In the genomic region with DNA sequence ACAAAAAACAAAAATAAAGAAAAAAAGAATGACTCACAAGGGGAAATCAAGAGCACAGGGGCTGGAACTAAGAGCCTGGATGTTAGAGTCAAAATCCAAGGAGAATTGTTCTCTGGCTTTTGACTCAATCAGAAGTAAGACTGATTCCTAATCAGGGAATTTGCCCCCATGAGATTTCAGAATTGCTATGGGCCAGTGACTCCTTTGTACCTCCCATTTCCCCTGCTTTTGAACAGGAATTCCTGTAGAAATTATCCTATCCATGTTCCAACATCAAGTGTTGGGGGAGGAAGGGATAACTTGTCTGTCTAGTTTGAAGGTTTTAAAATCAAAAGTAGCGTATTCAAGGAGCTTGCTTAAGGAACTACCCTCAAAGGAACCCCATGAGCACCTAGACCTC, we compare ENCODE assay signal across 32 cellular contexts.
"Had no signal": no experiment of that assay in that cellular context is flagged by ENCODE, and none has a peak within 500 bp of the region (broad histone marks: within the 10 kb centered on the region; RNA-seq: fewer than 3 reads in every experiment).

No MANE protein-coding gene starts in this region.

- H3K36me3 ChIP-seq: ascending aorta, esophagus squamous epithelium, gastroesophageal sphincter, heart right ventricle had no signal

- H3K27ac ChIP-seq: ascending aorta, coronary artery, dorsolateral prefrontal cortex, esophagus squamous epithelium, gastroesophageal sphincter, heart right ventricle had no signal

- H3K27me3 Mint-ChIP-seq: activated CD4-positive, alpha-beta T cell treated with anti-CD3 and anti-CD28 coated beads for 36 hours; activated CD4-positive, alpha-beta T cell treated with anti-CD3 and anti-CD28 coated beads, Interleukin-2, amount 10 ng/mL, durations not matched to agents 7 days and 5 days; activated CD8-positive, alpha-beta memory T cell treated with anti-CD3 and anti-CD28 coated beads, Interleukin-2, amount 10 ng/mL, durations not matched to agents 7 days and 5 days; activated naive CD4-positive, alpha-beta T cell treated with anti-CD3 and anti-CD28 coated beads, Interleukin-2, amount 10 ng/mL, durations not matched to agents 7 days and 5 days; activated naive CD8-positive, alpha-beta T cell treated with anti-CD3 and anti-CD28 coated beads, Interleukin-2, amount 10 ng/mL, durations not matched to agents 7 days and 5 days; brain; central memory CD8-positive, alpha-beta T cell; dendritic cell treated with granulocyte-macrophage colony-stimulating factor and Interleukin-4, amounts not matched to agents 40 ng/mL and 50 ng/mL, for 4 days; T-helper 17 cell had no signal

- H3K4me1 Mint-ChIP-seq: brain; central memory CD8-positive, alpha-beta T cell had no signal

- H3K36me3 Mint-ChIP-seq: brain had no signal

- H3K4me1 ChIP-seq: ascending aorta, esophagus squamous epithelium, gastroesophageal sphincter, heart right ventricle had no signal

- H3K27me3 ChIP-seq: ascending aorta, esophagus squamous epithelium, gastroesophageal sphincter had no signal

- H3K27ac Mint-ChIP-seq: activated CD4-positive, alpha-beta T cell treated with anti-CD3 and anti-CD28 coated beads for 36 hours; activated CD4-positive, alpha-beta T cell treated with anti-CD3 and anti-CD28 coated beads, Interleukin-2, amount 10 ng/mL, durations not matched to agents 7 days and 5 days; activated CD8-positive, alpha-beta memory T cell treated with anti-CD3 and anti-CD28 coated beads, Interleukin-2, amount 10 ng/mL, durations not matched to agents 7 days and 5 days; activated CD8-positive, alpha-beta T cell treated with anti-CD3 and anti-CD28 coated beads, Interleukin-2, amount 10 ng/mL, durations not matched to agents 7 days and 5 days; activated naive CD4-positive, alpha-beta T cell treated with anti-CD3 and anti-CD28 coated beads, Interleukin-2, amount 10 ng/mL, durations not matched to agents 7 days and 5 days; activated naive CD4-positive, alpha-beta T cell treated with anti-CD3 and anti-CD28 coated beads, Interleukin-2, amount 50 U/mL, for 72 hours; activated naive CD8-positive, alpha-beta T cell treated with anti-CD3 and anti-CD28 coated beads, Interleukin-2, amount 10 ng/mL, durations not matched to agents 7 days and 5 days; activated T-helper 1 cell treated with anti-CD3 and anti-CD28 coated beads, Interleukin-12 subunit alpha, Interleukin-12 subunit beta, Interleukin-2, Interleukin-4 antibody, amounts not matched to agents 30 ng/mL and 10 ng/mL and 1 ng/mL, durations not matched to agents 14 hours and 24 hours and 36 hours; activated T-helper 2 cell treated with anti-CD3 and anti-CD28 coated beads, Interferon-gamma antibody, Interleukin-2, Interleukin-4, amounts not matched to agents 10 μg/mL and 5 μg/mL and 100 μg/mL, durations not matched to agents 14 hours and 24 hours and 36 hours; brain; T-helper 17 cell; T-helper 2 cell treated with Interferon-gamma antibody and Interleukin-4, amounts not matched to agents 5 μg/mL and 100 μg/mL, for 36 hours had no signal

- DNase-seq: activated CD4-positive, alpha-beta T cell treated with anti-CD3 and anti-CD28 coated beads for 36 hours; activated CD4-positive, alpha-beta T cell treated with anti-CD3 and anti-CD28 coated beads, Interleukin-2, amount 10 ng/mL, durations not matched to agents 7 days and 5 days; activated CD4-positive, alpha-beta T cell treated with anti-CD3 and anti-CD28 coated beads, Interleukin-2, amount 50 U/mL, for 4 hours; activated CD4-positive, CD25-positive, alpha-beta regulatory T cell; activated CD4-positive, CD25-positive, alpha-beta regulatory T cell treated with anti-CD3 and anti-CD28 coated beads, Interleukin-2, amount 50 U/mL, for 72 hours; activated CD8-positive, alpha-beta memory T cell treated with anti-CD3 and anti-CD28 coated beads, Interleukin-2, amount 10 ng/mL, durations not matched to agents 7 days and 5 days; activated CD8-positive, alpha-beta memory T cell treated with anti-CD3 and anti-CD28 coated beads, Interleukin-2, amount 50 U/mL, for 4 hours; activated CD8-positive, alpha-beta T cell treated with anti-CD3 and anti-CD28 coated beads, Interleukin-2, amount 10 ng/mL, durations not matched to agents 7 days and 5 days; activated gamma-delta T cell; activated naive CD4-positive, alpha-beta T cell; activated naive CD4-positive, alpha-beta T cell treated with anti-CD3 and anti-CD28 coated beads, Interleukin-2, amount 10 ng/mL, durations not matched to agents 7 days and 5 days; activated naive CD8-positive, alpha-beta T cell treated with anti-CD3 and anti-CD28 coated beads, Interleukin-2, amount 10 ng/mL, durations not matched to agents 7 days and 5 days; activated T-cell treated with anti-CD3 and anti-CD28 coated beads, Interleukin-2, amount 50 U/mL, for 1 hour; activated T-cell treated with anti-CD3 and anti-CD28 coated beads, Interleukin-2, amount 50 U/mL, for 48 hours; dorsolateral prefrontal cortex; effector memory CD4-positive, alpha-beta T cell; esophagus squamous epithelium; foreskin melanocyte; heart right ventricle; T-helper 1 cell; T-helper 17 cell; T1000 had no signal

- H3K4me3 ChIP-seq: ascending aorta, coronary artery, dorsolateral prefrontal cortex, esophagus squamous epithelium, gastroesophageal sphincter, heart right ventricle had no signal

- ATAC-seq: activated CD4-positive, alpha-beta T cell treated with anti-CD3 and anti-CD28 coated beads for 36 hours; activated CD8-positive, alpha-beta memory T cell treated with anti-CD3 and anti-CD28 coated beads, Interleukin-2, amount 10 ng/mL, durations not matched to agents 7 days and 5 days; activated CD8-positive, alpha-beta T cell treated with anti-CD3 and anti-CD28 coated beads, Interleukin-2, amount 10 ng/mL, durations not matched to agents 7 days and 5 days; activated naive CD4-positive, alpha-beta T cell treated with anti-CD3 and anti-CD28 coated beads, Interleukin-2, amount 50 U/mL, for 72 hours; gastroesophageal sphincter; heart right ventricle; T-helper 17 cell had no signal

- H3K9me3 ChIP-seq: ascending aorta, esophagus squamous epithelium, gastroesophageal sphincter had no signal

- H3K9me3 Mint-ChIP-seq: central memory CD8-positive, alpha-beta T cell had no signal

- H3K4me3 Mint-ChIP-seq: activated CD4-positive, alpha-beta T cell treated with anti-CD3 and anti-CD28 coated beads for 36 hours; activated CD4-positive, alpha-beta T cell treated with anti-CD3 and anti-CD28 coated beads, Interleukin-2, amount 10 ng/mL, durations not matched to agents 7 days and 5 days; activated CD8-positive, alpha-beta memory T cell treated with anti-CD3 and anti-CD28 coated beads, Interleukin-2, amount 10 ng/mL, durations not matched to agents 7 days and 5 days; activated CD8-positive, alpha-beta T cell treated with anti-CD3 and anti-CD28 coated beads, Interleukin-2, amount 10 ng/mL, durations not matched to agents 7 days and 5 days; activated naive CD4-positive, alpha-beta T cell treated with anti-CD3 and anti-CD28 coated beads, Interleukin-2, amount 10 ng/mL, durations not matched to agents 7 days and 5 days; activated naive CD8-positive, alpha-beta T cell treated with anti-CD3 and anti-CD28 coated beads, Interleukin-2, amount 10 ng/mL, durations not matched to agents 7 days and 5 days; activated T-helper 1 cell treated with anti-CD3 and anti-CD28 coated beads, Interleukin-12 subunit alpha, Interleukin-12 subunit beta, Interleukin-2, Interleukin-4 antibody, amounts not matched to agents 30 ng/mL and 10 ng/mL and 1 ng/mL, durations not matched to agents 14 hours and 24 hours and 36 hours; brain; central memory CD8-positive, alpha-beta T cell; dendritic cell treated with granulocyte-macrophage colony-stimulating factor and Interleukin-4, amounts not matched to agents 40 ng/mL and 50 ng/mL, for 4 days; T-helper 17 cell; T-helper 2 cell treated with Interferon-gamma antibody and Interleukin-4, amounts not matched to agents 5 μg/mL and 100 μg/mL, for 36 hours had no signal
